1 cellular context compared by ENCODE assay signal in the genomic region with DNA sequence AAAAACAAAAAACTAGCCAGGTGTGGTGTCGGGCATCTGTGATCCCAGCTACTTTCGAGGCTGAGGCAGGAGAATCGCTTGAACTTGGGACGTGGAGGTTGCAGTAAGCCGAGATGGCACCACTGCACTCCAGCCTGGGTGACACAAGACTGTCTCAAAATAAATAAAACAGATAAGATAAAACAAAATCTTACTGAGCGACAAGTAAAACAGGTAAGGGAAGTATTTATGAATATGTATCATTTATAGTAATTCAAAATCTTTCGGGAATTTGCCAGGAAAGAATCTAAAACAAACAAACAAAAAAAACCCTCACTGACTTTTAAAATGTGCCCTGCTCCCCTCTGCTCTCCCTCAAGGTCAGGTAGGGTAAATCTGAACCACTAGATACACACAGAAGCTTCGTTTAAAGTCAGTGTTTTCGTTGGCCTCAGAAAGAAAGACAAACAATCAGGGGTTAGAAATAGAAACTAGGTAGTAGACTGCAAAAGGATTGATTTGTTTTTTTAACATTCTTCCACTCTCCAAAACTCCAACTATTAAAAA.
TF ChIP-seq lines count a peak whose summit lies in the region.

No MANE protein-coding gene starts in this region.

TF ChIP-seq in HepG2, 621 proteins besides CTCF, POLR2A, EP300 and RAD21 (continued from another document and continues in another):
- TF ChIP-seq, protein P1, sequence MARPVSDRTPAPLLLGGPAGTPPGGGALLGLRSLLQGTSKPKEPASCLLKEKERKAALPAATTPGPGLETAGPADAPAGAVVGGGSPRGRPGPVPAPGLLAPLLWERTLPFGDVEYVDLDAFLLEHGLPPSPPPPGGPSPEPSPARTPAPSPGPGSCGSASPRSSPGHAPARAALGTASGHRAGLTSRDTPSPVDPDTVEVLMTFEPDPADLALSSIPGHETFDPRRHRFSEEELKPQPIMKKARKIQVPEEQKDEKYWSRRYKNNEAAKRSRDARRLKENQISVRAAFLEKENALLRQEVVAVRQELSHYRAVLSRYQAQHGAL (CRISPR knock-in tag; IDR thresholded peaks at IDR 0.05; ENCODE audit: not compliant biosample characterization): no peak
- no peak for TF ChIP-seq ZNF451 (CRISPR knock-in tag; IDR thresholded peaks at IDR 0.05)
- TF ChIP-seq, protein P2, sequence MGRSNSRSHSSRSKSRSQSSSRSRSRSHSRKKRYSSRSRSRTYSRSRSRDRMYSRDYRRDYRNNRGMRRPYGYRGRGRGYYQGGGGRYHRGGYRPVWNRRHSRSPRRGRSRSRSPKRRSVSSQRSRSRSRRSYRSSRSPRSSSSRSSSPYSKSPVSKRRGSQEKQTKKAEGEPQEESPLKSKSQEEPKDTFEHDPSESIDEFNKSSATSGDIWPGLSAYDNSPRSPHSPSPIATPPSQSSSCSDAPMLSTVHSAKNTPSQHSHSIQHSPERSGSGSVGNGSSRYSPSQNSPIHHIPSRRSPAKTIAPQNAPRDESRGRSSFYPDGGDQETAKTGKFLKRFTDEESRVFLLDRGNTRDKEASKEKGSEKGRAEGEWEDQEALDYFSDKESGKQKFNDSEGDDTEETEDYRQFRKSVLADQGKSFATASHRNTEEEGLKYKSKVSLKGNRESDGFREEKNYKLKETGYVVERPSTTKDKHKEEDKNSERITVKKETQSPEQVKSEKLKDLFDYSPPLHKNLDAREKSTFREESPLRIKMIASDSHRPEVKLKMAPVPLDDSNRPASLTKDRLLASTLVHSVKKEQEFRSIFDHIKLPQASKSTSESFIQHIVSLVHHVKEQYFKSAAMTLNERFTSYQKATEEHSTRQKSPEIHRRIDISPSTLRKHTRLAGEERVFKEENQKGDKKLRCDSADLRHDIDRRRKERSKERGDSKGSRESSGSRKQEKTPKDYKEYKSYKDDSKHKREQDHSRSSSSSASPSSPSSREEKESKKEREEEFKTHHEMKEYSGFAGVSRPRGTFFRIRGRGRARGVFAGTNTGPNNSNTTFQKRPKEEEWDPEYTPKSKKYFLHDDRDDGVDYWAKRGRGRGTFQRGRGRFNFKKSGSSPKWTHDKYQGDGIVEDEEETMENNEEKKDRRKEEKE (IDR thresholded peaks at IDR 0.05): no peak
- TF ChIP-seq ERF (CRISPR knock-in tag; IDR thresholded peaks at IDR 0.05): no peak
- peak; percentile 73; the same call in 1 of the 2 replicates for TF ChIP-seq SOX5 (CRISPR knock-in tag; IDR thresholded peaks at IDR 0.05; ENCODE audit: borderline replicate concordance)
- peak; percentile 30; the same call in 1 of the 2 replicates for TF ChIP-seq ZNF264 (CRISPR knock-in tag; IDR thresholded peaks at IDR 0.05)
- no peak for TF ChIP-seq ZKSCAN1 (IDR thresholded peaks at IDR 0.05; ENCODE audit: low read length)
- 0 out of 2 replicates have a peak, but pooled peaks have one; percentile 19 for TF ChIP-seq ZFP82 (CRISPR knock-in tag; IDR thresholded peaks at IDR 0.05; ENCODE audit: borderline replicate concordance)
- TF ChIP-seq ZNF768 (CRISPR knock-in tag; IDR thresholded peaks at IDR 0.05): no peak
- no peak for TF ChIP-seq ZFP1 (CRISPR knock-in tag; IDR thresholded peaks at IDR 0.05)
- TF ChIP-seq, protein P3, sequence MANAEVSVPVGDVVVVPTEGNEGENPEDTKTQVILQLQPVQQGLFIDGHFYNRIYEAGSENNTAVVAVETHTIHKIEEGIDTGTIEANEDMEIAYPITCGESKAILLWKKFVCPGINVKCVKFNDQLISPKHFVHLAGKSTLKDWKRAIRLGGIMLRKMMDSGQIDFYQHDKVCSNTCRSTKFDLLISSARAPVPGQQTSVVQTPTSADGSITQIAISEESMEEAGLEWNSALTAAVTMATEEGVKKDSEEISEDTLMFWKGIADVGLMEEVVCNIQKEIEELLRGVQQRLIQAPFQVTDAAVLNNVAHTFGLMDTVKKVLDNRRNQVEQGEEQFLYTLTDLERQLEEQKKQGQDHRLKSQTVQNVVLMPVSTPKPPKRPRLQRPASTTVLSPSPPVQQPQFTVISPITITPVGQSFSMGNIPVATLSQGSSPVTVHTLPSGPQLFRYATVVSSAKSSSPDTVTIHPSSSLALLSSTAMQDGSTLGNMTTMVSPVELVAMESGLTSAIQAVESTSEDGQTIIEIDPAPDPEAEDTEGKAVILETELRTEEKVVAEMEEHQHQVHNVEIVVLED (CRISPR knock-in tag; IDR thresholded peaks at IDR 0.05; ENCODE audit: borderline replicate concordance): peak; percentile 29; the same call in 1 of the 2 replicates
- TF ChIP-seq STAG1 (CRISPR knock-in tag; IDR thresholded peaks at IDR 0.05): no peak; the same call in 1 of the 2 replicates
- TF ChIP-seq FOXO1 (CRISPR knock-in tag; IDR thresholded peaks at IDR 0.05): peak; percentile 77; the same call in 1 of the 2 replicates
- peak; percentile 11; the same call in 1 of the 2 replicates for TF ChIP-seq SMYD3 (CRISPR knock-in tag; IDR thresholded peaks at IDR 0.05)
- peak; percentile 61; the same call in 1 of the 2 replicates for TF ChIP-seq NFIC (IDR thresholded peaks at IDR 0.05; ENCODE audit: low read length)
- no peak for TF ChIP-seq ZBTB21 (CRISPR knock-in tag; IDR thresholded peaks at IDR 0.05)
- no peak for TF ChIP-seq MBNL3 (CRISPR knock-in tag; conservative IDR thresholded peaks at IDR 0.05)
- peak; percentile 69; the same call in 1 of the 2 replicates for TF ChIP-seq RXRA (CRISPR knock-in tag; IDR thresholded peaks at IDR 0.05)
- TF ChIP-seq, protein P4, sequence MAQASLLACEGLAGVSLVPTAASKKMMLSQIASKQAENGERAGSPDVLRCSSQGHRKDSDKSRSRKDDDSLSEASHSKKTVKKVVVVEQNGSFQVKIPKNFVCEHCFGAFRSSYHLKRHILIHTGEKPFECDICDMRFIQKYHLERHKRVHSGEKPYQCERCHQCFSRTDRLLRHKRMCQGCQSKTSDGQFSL (CRISPR knock-in tag; IDR thresholded peaks at IDR 0.05): no peak
- peak; percentile 60; the same call in 1 of the 2 replicates for TF ChIP-seq HOXA3 (CRISPR knock-in tag; IDR thresholded peaks at IDR 0.05)
- TF ChIP-seq ZNF773 (CRISPR knock-in tag; IDR thresholded peaks at IDR 0.05; ENCODE audit: borderline replicate concordance): no peak
- no peak for TF ChIP-seq ZNF138 (CRISPR knock-in tag; IDR thresholded peaks at IDR 0.05; ENCODE audit: low read depth)
- no peak for TF ChIP-seq CREB1 (IDR thresholded peaks at IDR 0.05)
- TF ChIP-seq CREB1 (CRISPR knock-in tag; IDR thresholded peaks at IDR 0.05): peak; percentile 62
- TF ChIP-seq EZH2 (conservative IDR thresholded peaks at IDR 0.05; ENCODE audit: low read depth, low read length): no peak
- TF ChIP-seq NCOA5 (CRISPR knock-in tag; IDR thresholded peaks at IDR 0.05): no peak
- TF ChIP-seq TBX2 (CRISPR knock-in tag; IDR thresholded peaks at IDR 0.05; ENCODE audit: borderline replicate concordance): peak; percentile 59; the same call in 1 of the 2 replicates
- no peak for TF ChIP-seq FIP1L1 (IDR thresholded peaks at IDR 0.05; ENCODE audit: borderline replicate concordance, insufficient read depth, low read depth, low read length)
- TF ChIP-seq, protein P5, sequence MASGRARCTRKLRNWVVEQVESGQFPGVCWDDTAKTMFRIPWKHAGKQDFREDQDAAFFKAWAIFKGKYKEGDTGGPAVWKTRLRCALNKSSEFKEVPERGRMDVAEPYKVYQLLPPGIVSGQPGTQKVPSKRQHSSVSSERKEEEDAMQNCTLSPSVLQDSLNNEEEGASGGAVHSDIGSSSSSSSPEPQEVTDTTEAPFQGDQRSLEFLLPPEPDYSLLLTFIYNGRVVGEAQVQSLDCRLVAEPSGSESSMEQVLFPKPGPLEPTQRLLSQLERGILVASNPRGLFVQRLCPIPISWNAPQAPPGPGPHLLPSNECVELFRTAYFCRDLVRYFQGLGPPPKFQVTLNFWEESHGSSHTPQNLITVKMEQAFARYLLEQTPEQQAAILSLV (CRISPR knock-in tag; IDR thresholded peaks at IDR 0.05; ENCODE audit: borderline replicate concordance): no peak
- TF ChIP-seq NFE2L1 (CRISPR knock-in tag; IDR thresholded peaks at IDR 0.05; ENCODE audit: borderline replicate concordance): no peak
- no peak for TF ChIP-seq SP4 (CRISPR knock-in tag; IDR thresholded peaks at IDR 0.05)
- peak; percentile 50 for TF ChIP-seq CREM (IDR thresholded peaks at IDR 0.05)
- TF ChIP-seq CREM (CRISPR knock-in tag; IDR thresholded peaks at IDR 0.05): no peak
- TF ChIP-seq, protein P6, sequence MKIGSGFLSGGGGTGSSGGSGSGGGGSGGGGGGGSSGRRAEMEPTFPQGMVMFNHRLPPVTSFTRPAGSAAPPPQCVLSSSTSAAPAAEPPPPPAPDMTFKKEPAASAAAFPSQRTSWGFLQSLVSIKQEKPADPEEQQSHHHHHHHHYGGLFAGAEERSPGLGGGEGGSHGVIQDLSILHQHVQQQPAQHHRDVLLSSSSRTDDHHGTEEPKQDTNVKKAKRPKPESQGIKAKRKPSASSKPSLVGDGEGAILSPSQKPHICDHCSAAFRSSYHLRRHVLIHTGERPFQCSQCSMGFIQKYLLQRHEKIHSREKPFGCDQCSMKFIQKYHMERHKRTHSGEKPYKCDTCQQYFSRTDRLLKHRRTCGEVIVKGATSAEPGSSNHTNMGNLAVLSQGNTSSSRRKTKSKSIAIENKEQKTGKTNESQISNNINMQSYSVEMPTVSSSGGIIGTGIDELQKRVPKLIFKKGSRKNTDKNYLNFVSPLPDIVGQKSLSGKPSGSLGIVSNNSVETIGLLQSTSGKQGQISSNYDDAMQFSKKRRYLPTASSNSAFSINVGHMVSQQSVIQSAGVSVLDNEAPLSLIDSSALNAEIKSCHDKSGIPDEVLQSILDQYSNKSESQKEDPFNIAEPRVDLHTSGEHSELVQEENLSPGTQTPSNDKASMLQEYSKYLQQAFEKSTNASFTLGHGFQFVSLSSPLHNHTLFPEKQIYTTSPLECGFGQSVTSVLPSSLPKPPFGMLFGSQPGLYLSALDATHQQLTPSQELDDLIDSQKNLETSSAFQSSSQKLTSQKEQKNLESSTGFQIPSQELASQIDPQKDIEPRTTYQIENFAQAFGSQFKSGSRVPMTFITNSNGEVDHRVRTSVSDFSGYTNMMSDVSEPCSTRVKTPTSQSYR (CRISPR knock-in tag; IDR thresholded peaks at IDR 0.05; ENCODE audit: borderline replicate concordance): peak; percentile 34; the same call in 1 of the 2 replicates
- TF ChIP-seq, protein P7, sequence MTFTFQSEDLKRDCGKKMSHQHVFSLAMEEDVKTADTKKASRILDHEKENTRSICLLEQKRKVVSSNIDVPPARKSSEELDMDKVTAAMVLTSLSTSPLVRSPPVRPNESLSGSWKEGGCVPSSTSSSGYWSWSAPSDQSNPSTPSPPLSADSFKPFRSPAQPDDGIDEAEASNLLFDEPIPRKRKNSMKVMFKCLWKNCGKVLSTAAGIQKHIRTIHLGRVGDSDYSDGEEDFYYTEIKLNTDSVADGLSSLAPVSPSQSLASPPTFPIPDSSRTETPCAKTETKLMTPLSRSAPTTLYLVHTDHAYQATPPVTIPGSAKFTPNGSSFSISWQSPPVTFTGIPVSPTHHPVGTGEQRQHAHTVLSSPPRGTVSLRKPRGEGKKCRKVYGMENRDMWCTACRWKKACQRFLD (CRISPR knock-in tag; IDR thresholded peaks at IDR 0.05; ENCODE audit: borderline replicate concordance): no peak
- TF ChIP-seq SOX6 (IDR thresholded peaks at IDR 0.05): no peak
- peak; percentile 60; the same call in 1 of the 2 replicates for TF ChIP-seq SOX6 (CRISPR knock-in tag; IDR thresholded peaks at IDR 0.05)
- no peak for TF ChIP-seq PLRG1 (conservative IDR thresholded peaks at IDR 0.05)
- no peak for TF ChIP-seq ZNF30 (CRISPR knock-in tag; IDR thresholded peaks at IDR 0.05)
- TF ChIP-seq BHLHE40 (IDR thresholded peaks at IDR 0.05; ENCODE audit: low read length): no peak
- TF ChIP-seq, protein P8, sequence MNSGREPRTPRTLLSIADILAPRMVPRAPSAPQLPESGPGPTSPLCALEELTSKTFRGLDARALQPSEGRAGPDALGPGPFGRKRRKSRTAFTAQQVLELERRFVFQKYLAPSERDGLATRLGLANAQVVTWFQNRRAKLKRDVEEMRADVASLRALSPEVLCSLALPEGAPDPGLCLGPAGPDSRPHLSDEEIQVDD (CRISPR knock-in tag; IDR thresholded peaks at IDR 0.05; ENCODE audit: borderline replicate concordance): no peak
- TF ChIP-seq, protein P9, sequence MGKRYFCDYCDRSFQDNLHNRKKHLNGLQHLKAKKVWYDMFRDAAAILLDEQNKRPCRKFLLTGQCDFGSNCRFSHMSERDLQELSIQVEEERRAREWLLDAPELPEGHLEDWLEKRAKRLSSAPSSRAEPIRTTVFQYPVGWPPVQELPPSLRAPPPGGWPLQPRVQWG (CRISPR knock-in tag; IDR thresholded peaks at IDR 0.05; ENCODE audit: borderline replicate concordance, low read depth): no peak
- TF ChIP-seq FOXM1 (CRISPR knock-in tag; IDR thresholded peaks at IDR 0.05): no peak
- TF ChIP-seq RORA (CRISPR knock-in tag; IDR thresholded peaks at IDR 0.05): no peak
- TF ChIP-seq ZNF761 (CRISPR knock-in tag; conservative IDR thresholded peaks at IDR 0.05): no peak; the same call in 1 of the 2 replicates
- TF ChIP-seq GPN1 (CRISPR knock-in tag; IDR thresholded peaks at IDR 0.05; ENCODE audit: borderline replicate concordance): no peak
- TF ChIP-seq ZNF850 (CRISPR knock-in tag; conservative IDR thresholded peaks at IDR 0.05): 0 out of 2 replicates have a peak, but pooled peaks have one; percentile 50
- no peak for TF ChIP-seq IKZF4 (CRISPR knock-in tag; IDR thresholded peaks at IDR 0.05; ENCODE audit: borderline replicate concordance, low read depth, not compliant biosample characterization)
- no peak for TF ChIP-seq ZNF558 (CRISPR knock-in tag; IDR thresholded peaks at IDR 0.05; ENCODE audit: borderline replicate concordance)
- TF ChIP-seq RFX5 (IDR thresholded peaks at IDR 0.05; ENCODE audit: low read depth, low read length): no peak
